In genomic region chr5:88143693-88144218, GRCh38 we compare ENCODE assay signal across 10 cellular contexts.
DNase-seq lines count a peak whose midpoint lies in the region; ATAC-seq and TF ChIP-seq lines count a peak whose summit lies in the region.
"Had no signal": no experiment of that assay in that cellular context is flagged by ENCODE, and none has a peak within 500 bp of the region (broad histone marks: within the 10 kb centered on the region; RNA-seq: fewer than 3 reads in every experiment).

No MANE protein-coding gene starts in this region.

- H3K9ac ChIP-seq in GM23248 = no peak overlapping the region
- H3K9ac ChIP-seq in skeletal muscle tissue (ENCODE audit: low read depth in 1 of 3, low read length in 3 of 3) = no peak overlapping the region

- H3K4me1 Mint-ChIP-seq in WTC11 (peaks cover 13% of the 10 kb centered on the region; the same call in 1 of the 2 replicates), immature natural killer cell (peaks cover 0 to 10% of the 10 kb centered on the region in 2 donors)

- H3K4me2 ChIP-seq in GM23248 (ENCODE audit: unreplicated experiment) = peak overlapping the region; percentile 73

- no peak for TF ChIP-seq CTCF in WTC11 (IDR thresholded peaks at IDR 0.05)

- no peaks in the 10 kb centered on the region for H3K9me2 ChIP-seq in GM23248 (ENCODE audit: insufficient read depth)

- no peak overlapping the region for H3K27ac ChIP-seq in GM23248
- H3K27ac ChIP-seq in skeletal muscle tissue (ENCODE audit: low read depth, low read length) = no peak overlapping the region

- H3K36me3 ChIP-seq in GM23248 (ENCODE audit: low read depth) = no peaks in the 10 kb centered on the region
- no peaks in the 10 kb centered on the region for H3K36me3 ChIP-seq in skeletal muscle tissue (ENCODE audit: control insufficient read depth in 3 of 3, insufficient read depth in 3 of 3, low read length in 3 of 3)

- POLR2A ChIA-PET in WTC11 (lab: Charles Lee) = no interaction called here

- H3K4me1 ChIP-seq in GM23248 (ENCODE audit: insufficient read depth) = peaks cover 8% of the 10 kb centered on the region; the same call in 1 of the 2 replicates
- peaks cover 31 to 36% (median 34%) of the 10 kb centered on the region in 3 donors for H3K4me1 ChIP-seq in skeletal muscle tissue (ENCODE audit: control insufficient read depth in 3 of 3, insufficient read depth in 3 of 3, low read length in 3 of 3)
- H3K4me1 ChIP-seq: Caco-2 had no signal

- peaks cover 14% of the 10 kb centered on the region; the same call in 1 of the 2 replicates for H3K27me3 Mint-ChIP-seq in WTC11 (ENCODE audit: low read depth)
- peaks cover 13 to 22% (median 19%) of the 10 kb centered on the region in 3 donors for H3K27me3 Mint-ChIP-seq in immature natural killer cell (ENCODE audit: low read depth in 3 of 3)

- H3K4me3 Mint-ChIP-seq in WTC11 (peak overlapping the region; percentile 52), immature natural killer cell (no peak overlapping the region)

- no peaks in the 10 kb centered on the region; the same call in 1 of the 2 replicates for H3F3A ChIP-seq in GM23248 (ENCODE audit: insufficient read depth)

- 0 out of 2 replicates have a peak overlapping the region, but pooled peaks have one; percentile 64 for H2AFZ ChIP-seq in GM23248

- peaks cover 68% of the 10 kb centered on the region for H3K27me3 ChIP-seq in GM23248 (replicated peaks; ENCODE audit: insufficient read depth)
- H3K27me3 ChIP-seq in skeletal muscle tissue (ENCODE audit: control insufficient read depth in 3 of 3, insufficient read depth in 3 of 3, low read length in 3 of 3) = peaks cover 63 to 70% (median 63%) of the 10 kb centered on the region in 3 donors

- H3K4me3 ChIP-seq in GM23248 (peak overlapping the region; percentile 62), skeletal muscle tissue (ENCODE audit: low read length in 3 of 3) (peak overlapping the region in 2 of 3 donors; percentile 59 to 69)
- H3K4me3 ChIP-seq: lung had no signal

- in situ Hi-C loops in GM23248 (cut with MboI) = loop anchor here (25.0 kb wide), 1 partner anchor 544 kb away; no protein-coding TSS in a partner anchor

- H3K9me3 ChIP-seq in GM23248 (ENCODE audit: low read depth) (no peaks in the 10 kb centered on the region), skeletal muscle tissue (ENCODE audit: control insufficient read depth in 3 of 3, low read length in 3 of 3) (no peaks in the 10 kb centered on the region)
- H3K9me3 ChIP-seq: Caco-2 had no signal

- H3K36me3 Mint-ChIP-seq in WTC11 (no peaks in the 10 kb centered on the region), immature natural killer cell (no peaks in the 10 kb centered on the region)

- no peak for ATAC-seq in WTC11
- no peak for ATAC-seq in HG03460 (IDR thresholded peaks at IDR 0.05; ENCODE audit: unreplicated experiment)
- ATAC-seq in GM21360 (IDR thresholded peaks at IDR 0.05; ENCODE audit: unreplicated experiment) = no peak
- no peak for ATAC-seq in HG02571 (IDR thresholded peaks at IDR 0.05; ENCODE audit: unreplicated experiment)

- CTCF ChIA-PET in WTC11 (lab: Charles Lee) = interaction anchor here (0.8 kb wide), 1 partner anchor 547 kb away, joined by 3 read pairs; no protein-coding TSS in a partner anchor

- no peaks in the 10 kb centered on the region for H3K79me2 ChIP-seq in GM23248 (ENCODE audit: insufficient read depth)

- DNase-seq in GM23248 = no peak
- no peak for DNase-seq in WTC11 (ENCODE audit: low spot score)
- DNase-seq in immature natural killer cell = peak in 2 of 3 donors; percentile 8 to 15
- DNase-seq: Caco-2, NCI-H2227 treated with DMSO at 0.1 percent for 48 hours had no signal

- no peaks in the 10 kb centered on the region for H4K20me1 ChIP-seq in GM23248 (ENCODE audit: insufficient read depth)

- no peaks in the 10 kb centered on the region for H3K9me3 Mint-ChIP-seq in WTC11
- peaks cover 0 to 8% (median 2%) of the 10 kb centered on the region in 6 donors for H3K9me3 Mint-ChIP-seq in immature natural killer cell

- H3K27ac Mint-ChIP-seq in WTC11 = no peak overlapping the region
- H3K27ac Mint-ChIP-seq in immature natural killer cell = no peak overlapping the region

- 35 to 37% methylated on average over 10 of the region's 10 CpGs for WGBS in GM23248 (ENCODE audit: low coverage in 1 of 2, low lambda C conversion rate in 2 of 2, missing lambda C conversion rate in 2 of 2), 2 experiments

TF ChIP-seq in WTC11, 78 proteins besides CTCF, POLR2A, EP300 and RAD21 (continues in another document):
- no peak for TF ChIP-seq PRDM15 (CRISPR knock-in tag; IDR thresholded peaks at IDR 0.05)
- no peak for TF ChIP-seq EMX1 (CRISPR knock-in tag; IDR thresholded peaks at IDR 0.05)
- no peak for TF ChIP-seq ESRRA (CRISPR knock-in tag; IDR thresholded peaks at IDR 0.05; ENCODE audit: borderline replicate concordance)
- TF ChIP-seq CREB1 (CRISPR knock-in tag; IDR thresholded peaks at IDR 0.05) = no peak
- TF ChIP-seq GABPB1 (CRISPR knock-in tag; IDR thresholded peaks at IDR 0.05) = no peak
- TF ChIP-seq MLX (CRISPR knock-in tag; IDR thresholded peaks at IDR 0.05) = no peak
- TF ChIP-seq GTF2I (CRISPR knock-in tag; conservative IDR thresholded peaks at IDR 0.05) = no peak
- no peak for TF ChIP-seq ERG (CRISPR knock-in tag; IDR thresholded peaks at IDR 0.05)
- TF ChIP-seq ZNF121 (CRISPR knock-in tag; IDR thresholded peaks at IDR 0.05) = no peak
- TF ChIP-seq SOX15 (CRISPR knock-in tag; IDR thresholded peaks at IDR 0.05) = no peak
- TF ChIP-seq SP1 (CRISPR knock-in tag; conservative IDR thresholded peaks at IDR 0.05) = no peak
- TF ChIP-seq ZNF263 (CRISPR knock-in tag; IDR thresholded peaks at IDR 0.05; ENCODE audit: low read depth) = no peak
- TF ChIP-seq HMGXB4 (CRISPR knock-in tag; IDR thresholded peaks at IDR 0.05) = no peak

Comparison
In these comparisons a context has a peak if more than half of its experiments do, and no peak if none do; other contexts are left out.
1. DNase-seq: peak in immature natural killer cell (2 of 3); none in GM23248 (single experiment) and WTC11 (single experiment).